Comparison of ENCODE assay signal across 8 cellular contexts in genomic region chr11:119029069-119029339, GRCh38. TPM values are rescaled to one million over a fixed set of nuclear protein-coding genes. Genes with fewer than 3 reads are reported as not detected.
A peak's percentile ranks its signal among the peaks of the same experiment; 100 is the strongest.
DNase-seq lines count a peak whose midpoint lies in the region; ATAC-seq and TF ChIP-seq lines count a peak whose summit lies in the region.

No MANE protein-coding gene starts in this region.

- peak overlapping the region; percentile 81 for H3K27ac ChIP-seq in RWPE1
- no peak overlapping the region for H3K27ac ChIP-seq in rectal smooth muscle tissue (ENCODE audit: low read depth, low read length)

- ATAC-seq in HG03039 (IDR thresholded peaks at IDR 0.05; ENCODE audit: unreplicated experiment): no peak

- peaks cover 41% of the 10 kb centered on the region for H3K36me3 ChIP-seq in H7 (replicated peaks; ENCODE audit: control insufficient read depth, insufficient read depth, low read length)
- peaks cover 14% of the 10 kb centered on the region for H3K36me3 ChIP-seq in rectal smooth muscle tissue (ENCODE audit: control insufficient read depth, insufficient read depth, low read length)

- CTCF ChIA-PET in RWPE1 (lab: Yijun Ruan, JAX): no interaction called here
- CTCF ChIA-PET in GM10248 (lab: Yijun Ruan, JAX): interaction anchor here (1.3 to 1.6 kb wide), 2 partner anchors 10 to 72 kb away, joined by 3 to 5 read pairs; partner anchors contain the start of genes RPS25, TRAPPC4 and UPK2

- DNase-seq in H7: no peak
- DNase-seq in RWPE1 (ENCODE audit: low spot score): no peak
- peak; percentile 85 to 94 for DNase-seq in erythroblast (lab: John Stamatoyannopoulos, UW)
- DNase-seq in GM10248 (ENCODE audit: extremely low spot score): no peak
- no peak for DNase-seq in T-helper 9 cell
- no peak for DNase-seq in stimulated activated CD4-positive, alpha-beta T cell treated with anti-CD3 and anti-CD28 coated beads, Interleukin-4, amount 100 ng/mL, for 4 hours

- POLR2A ChIA-PET in RWPE1 (lab: Yijun Ruan, JAX; ENCODE audit: low non-redundant PET) (no interaction called here), GM10248 (lab: Yijun Ruan, JAX) (no interaction called here)

- H3K4me1 ChIP-seq in rectal smooth muscle tissue (ENCODE audit: control insufficient read depth, insufficient read depth, low read length): peaks cover 4% of the 10 kb centered on the region

- H3K4me3 ChIP-seq in H7 (ENCODE audit: insufficient read depth, low read depth, low read length): peak overlapping the region; percentile 96; the same call in 1 of the 2 replicates
- H3K4me3 ChIP-seq in rectal smooth muscle tissue (ENCODE audit: low read length): peak overlapping the region; percentile 96

- no peak overlapping the region for H3K9ac ChIP-seq in rectal smooth muscle tissue (ENCODE audit: low read length)

- H3K27me3 ChIP-seq in H7 (ENCODE audit: control insufficient read depth, insufficient read depth, low read length) (no peaks in the 10 kb centered on the region), rectal smooth muscle tissue (ENCODE audit: control insufficient read depth, insufficient read depth, low read length) (no peaks in the 10 kb centered on the region)

- peak; percentile 59 for TF ChIP-seq POLR2A in erythroblast (IDR thresholded peaks at IDR 0.05; ENCODE audit: low read length)

- TF ChIP-seq CTCF in RWPE1 (conservative IDR thresholded peaks at IDR 0.05; ENCODE audit: low read depth) (no peak), GM10248 (IDR thresholded peaks at IDR 0.05; ENCODE audit: control extremely low read depth, extremely low read depth, low read depth, missing control alignments) (no peak)

RNA-seq across cellular contexts. Expression of gene SLC37A4, which starts 1.7 kb away (rescaled TPM):
- total RNA-seq in H7 (2014; rRNA removed; shearing (Covaris generic)): 53.2 and 54.5 TPM in 2 replicates

RNA-seq across cellular contexts. Expression of gene TRAPPC4, which starts 10.4 kb away (rescaled TPM):
- 78.3 and 98.2 TPM in 2 replicates for total RNA-seq in H7 (2014; rRNA removed; shearing (Covaris generic))

RNA-seq across cellular contexts. Expression of gene RPS25, which starts 10.9 kb away (rescaled TPM):
- 881 and 959 TPM in 2 replicates for total RNA-seq in H7 (2014; rRNA removed; shearing (Covaris generic))

RNA-seq across cellular contexts. Expression of gene HYOU1, which starts 28.0 kb away (rescaled TPM):
- 183 and 200 TPM in 2 replicates for total RNA-seq in H7 (2014; rRNA removed; shearing (Covaris generic))

RNA-seq across cellular contexts. Expression of gene CENATAC, which starts 31.1 kb away (rescaled TPM):
- 15.7 and 18.0 TPM in 2 replicates for total RNA-seq in H7 (2014; rRNA removed; shearing (Covaris generic))

Comparison
In these comparisons a context has a peak if more than half of its experiments do, and no peak if none do; other contexts are left out.
1. DNase-seq: peak in erythroblast (2 of 2); none in H7 (single experiment), RWPE1 (single experiment), GM10248 (single experiment), T-helper 9 cell (single experiment) and stimulated activated CD4-positive, alpha-beta T cell treated with anti-CD3 and anti-CD28 coated beads, Interleukin-4, amount 100 ng/mL, for 4 hours (0 of 2).